Comparison of ENCODE assay signal across 8 cellular contexts in genomic region chr2:69012310-69013122, GRCh38. TPM values are rescaled to one million over a fixed set of nuclear protein-coding genes. Genes with fewer than 3 reads are reported as not detected.
DNase-seq lines count a peak whose midpoint lies in the region; ATAC-seq and TF ChIP-seq lines count a peak whose summit lies in the region.

No MANE protein-coding gene starts in this region.

- WGBS in endodermal cell (ENCODE audit: insufficient coverage in 1 of 2, insufficient read length in 1 of 2), 2 experiments: 27 to 52% methylated on average over 9 to 27 of the region's 27 CpGs
- WGBS in mesodermal cell (ENCODE audit: insufficient coverage in 2 of 2), 2 experiments: 41 to 53% methylated on average over 7 to 10 of the region's 27 CpGs

- ATAC-seq in stimulated activated memory B cell treated with anti-CD40 and anti-IgM and Interleukin-4, amounts not matched to agents 10 μg/mL and 1 μg/mL and 100 μg/mL, for 72 hours: peak; percentile 71
- no peak for ATAC-seq in HG02588 (IDR thresholded peaks at IDR 0.05; ENCODE audit: unreplicated experiment)

- peak overlapping the region; percentile 94 for H3K4me3 ChIP-seq in endodermal cell (ENCODE audit: low read length)
- peak overlapping the region; percentile 72 for H3K4me3 ChIP-seq in mesodermal cell (ENCODE audit: extremely low read depth, insufficient read depth, low read length, poor library complexity, severe bottlenecking)

- DNase-seq in AG08396 (ENCODE audit: low spot score): peak; percentile 81
- peak; percentile 70 for DNase-seq in GM13976 (ENCODE audit: low spot score)
- DNase-seq in NCI-H2171 (lab: John Stamatoyannopoulos, UW): peak; percentile 76
- peak; percentile 55 to 58 for DNase-seq in activated CD4-positive, alpha-beta T cell treated with anti-CD3 and anti-CD28 coated beads, Interleukin-2, amount 50 U/mL, for 48 hours
- no peak for DNase-seq in endodermal cell

- no peaks in the 10 kb centered on the region for H3K9me3 Mint-ChIP-seq in endodermal cell
- no peaks in the 10 kb centered on the region for H3K9me3 Mint-ChIP-seq in stimulated activated memory B cell treated with anti-CD40 and anti-IgM and Interleukin-4, amounts not matched to agents 10 μg/mL and 1 μg/mL and 100 μg/mL, for 72 hours

- H3K36me3 Mint-ChIP-seq in endodermal cell (ENCODE audit: low read depth): no peaks in the 10 kb centered on the region
- H3K36me3 Mint-ChIP-seq in stimulated activated memory B cell treated with anti-CD40 and anti-IgM and Interleukin-4, amounts not matched to agents 10 μg/mL and 1 μg/mL and 100 μg/mL, for 72 hours: no peaks in the 10 kb centered on the region

- H3K27ac ChIP-seq in endodermal cell (ENCODE audit: low read depth, low read length): peak overlapping the region; percentile 85
- H3K27ac ChIP-seq in mesodermal cell (ENCODE audit: low read depth, low read length, severe bottlenecking): peak overlapping the region; percentile 76

- in situ Hi-C loops in GM13976 (cut with MboI; ENCODE audit: low sequenced_read_pairs, unreplicated experiment): no loop called here

- H3K27ac Mint-ChIP-seq in endodermal cell: no peak overlapping the region
- no peak overlapping the region for H3K27ac Mint-ChIP-seq in stimulated activated memory B cell treated with anti-CD40 and anti-IgM and Interleukin-4, amounts not matched to agents 10 μg/mL and 1 μg/mL and 100 μg/mL, for 72 hours

- TF ChIP-seq CTCF in GM13976 (IDR thresholded peaks at IDR 0.05; ENCODE audit: borderline replicate concordance, control extremely low read depth, extremely low read depth, insufficient read depth, missing control alignments) (peak; percentile 67), endodermal cell (conservative IDR thresholded peaks at IDR 0.05) (peak; percentile 84)

- H3K9me3 ChIP-seq in endodermal cell (ENCODE audit: control insufficient read depth, low read length) (no peaks in the 10 kb centered on the region), mesodermal cell (ENCODE audit: control insufficient read depth, low read length) (no peaks in the 10 kb centered on the region)

- H3K9ac ChIP-seq in endodermal cell (ENCODE audit: extremely low read depth, low read length, poor library complexity, severe bottlenecking): peak overlapping the region; percentile 62

- no peaks in the 10 kb centered on the region for H3K4me1 ChIP-seq in endodermal cell (ENCODE audit: control insufficient read depth, insufficient read depth, low read length)
- peaks cover 25% of the 10 kb centered on the region for H3K4me1 ChIP-seq in mesodermal cell (ENCODE audit: control insufficient read depth, insufficient read depth, low read length, poor library complexity, severe bottlenecking)

- no peaks in the 10 kb centered on the region for H3K27me3 ChIP-seq in endodermal cell (ENCODE audit: control insufficient read depth, insufficient read depth, low read length, poor library complexity, severe bottlenecking)

- H3K4me3 Mint-ChIP-seq in endodermal cell: peak overlapping the region; percentile 87
- peak overlapping the region; percentile 74 for H3K4me3 Mint-ChIP-seq in stimulated activated memory B cell treated with anti-CD40 and anti-IgM and Interleukin-4, amounts not matched to agents 10 μg/mL and 1 μg/mL and 100 μg/mL, for 72 hours

- H3K27me3 Mint-ChIP-seq in endodermal cell (ENCODE audit: insufficient read depth): peaks cover 19% of the 10 kb centered on the region
- peaks cover 50% of the 10 kb centered on the region for H3K27me3 Mint-ChIP-seq in stimulated activated memory B cell treated with anti-CD40 and anti-IgM and Interleukin-4, amounts not matched to agents 10 μg/mL and 1 μg/mL and 100 μg/mL, for 72 hours

- H3K36me3 ChIP-seq in endodermal cell (ENCODE audit: control insufficient read depth, insufficient read depth, low read length): no peaks in the 10 kb centered on the region
- peaks cover 2% of the 10 kb centered on the region for H3K36me3 ChIP-seq in mesodermal cell (ENCODE audit: control insufficient read depth, insufficient read depth, low read length)

- H3K4me1 Mint-ChIP-seq in endodermal cell: peaks cover 12% of the 10 kb centered on the region
- H3K4me1 Mint-ChIP-seq in stimulated activated memory B cell treated with anti-CD40 and anti-IgM and Interleukin-4, amounts not matched to agents 10 μg/mL and 1 μg/mL and 100 μg/mL, for 72 hours: peaks cover 27% of the 10 kb centered on the region

RNA-seq across cellular contexts. Expression of gene ANTXR1, which starts 0.5 kb away (rescaled TPM):
- 10 to 100 TPM; 48.3 to 54.5 TPM for total RNA-seq in endodermal cell
- 51.8 TPM for polyA plus RNA-seq in endodermal cell (2013, experiment 1 of 2)
- polyA plus RNA-seq in endodermal cell (2013, experiment 2 of 2): 46.2 TPM
- 138 TPM for polyA plus RNA-seq in mesodermal cell (2013, experiment 1 of 2)
- 144 TPM for polyA plus RNA-seq in mesodermal cell (2013, experiment 2 of 2)

RNA-seq across cellular contexts. Expression of gene GKN1, which starts 38.1 kb away (rescaled TPM):
- not detected for total RNA-seq in endodermal cell
- not detected for polyA plus RNA-seq in endodermal cell (2013, experiment 1 of 2)
- polyA plus RNA-seq in endodermal cell (2013, experiment 2 of 2): not detected
- not detected for polyA plus RNA-seq in mesodermal cell (2013, experiment 1 of 2)
- not detected for polyA plus RNA-seq in mesodermal cell (2013, experiment 2 of 2)

RNA-seq across cellular contexts. Expression of gene GKN2, which starts 59.8 kb away (rescaled TPM):
- not detected for total RNA-seq in endodermal cell
- not detected for polyA plus RNA-seq in endodermal cell (2013, experiment 1 of 2)
- polyA plus RNA-seq in endodermal cell (2013, experiment 2 of 2): not detected
- not detected for polyA plus RNA-seq in mesodermal cell (2013, experiment 1 of 2)
- polyA plus RNA-seq in mesodermal cell (2013, experiment 2 of 2): 0.40 TPM
